Comparison of ENCODE assay signal across 8 cellular contexts in genomic region chr6:129709909-129710721, GRCh38. TPM values are rescaled to one million over a fixed set of nuclear protein-coding genes. Genes with fewer than 3 reads are reported as not detected.
DNase-seq lines count a peak whose midpoint lies in the region; ATAC-seq and TF ChIP-seq lines count a peak whose summit lies in the region.

ARHGAP18 (minus strand) TSS chr6:129710177; CDS start chr6:129710136, 41 bp downstream.

- TF ChIP-seq CTCF in CD8-positive, alpha-beta T cell (IDR thresholded peaks at IDR 0.05): no peak
- no peak for TF ChIP-seq CTCF in Peyer's patch (IDR thresholded peaks at IDR 0.05)
- TF ChIP-seq CTCF in fibroblast of mammary gland (conservative IDR thresholded peaks at IDR 0.05; ENCODE audit: control insufficient read depth, insufficient read depth, low read depth, low read length): no peak
- no peak for TF ChIP-seq CTCF in natural killer cell (IDR thresholded peaks at IDR 0.05)

- H3K36me3 ChIP-seq in CD8-positive, alpha-beta T cell (ENCODE audit: insufficient read depth, low read length): no peaks in the 10 kb centered on the region
- no peaks in the 10 kb centered on the region for H3K36me3 ChIP-seq in Peyer's patch

- peak; percentile 90 for ATAC-seq in CD8-positive, alpha-beta T cell
- peak; percentile 94 for ATAC-seq in GM19397 (IDR thresholded peaks at IDR 0.05; ENCODE audit: unreplicated experiment)
- peak; percentile 87 for ATAC-seq in HG03565 (IDR thresholded peaks at IDR 0.05; ENCODE audit: unreplicated experiment)
- ATAC-seq in natural killer cell: peak; percentile 95 to 97 (median 95)

- intact Hi-C loops in CD8-positive, alpha-beta T cell (cut with DNase I, micrococcal nuclease): loop anchor here (2.0 to 5.0 kb wide), 2 partner anchors 38 to 39 kb away; no protein-coding TSS in a partner anchor
- intact Hi-C loops in natural killer cell (cut with micrococcal nuclease): loop anchor here (2.0 kb wide), 1 partner anchor 23 kb away; no protein-coding TSS in a partner anchor

- POLR2A ChIA-PET in CD8-positive, alpha-beta T cell (lab: Charles Lee): interaction anchor here (0.5 to 1.8 kb wide), 7 partner anchors 10 to 311 kb away, joined by 3 to 6 read pairs (median 3); no protein-coding TSS in a partner anchor

- no peaks in the 10 kb centered on the region for H3K27me3 ChIP-seq in CD8-positive, alpha-beta T cell (ENCODE audit: insufficient read depth, low read length)
- H3K27me3 ChIP-seq in Peyer's patch: no peaks in the 10 kb centered on the region

- no peaks in the 10 kb centered on the region for H3K27me3 Mint-ChIP-seq in CD8-positive, alpha-beta T cell (ENCODE audit: low read depth)
- H3K27me3 Mint-ChIP-seq in natural killer cell (ENCODE audit: low read depth in 2 of 2): peaks cover 0 to 3% of the 10 kb centered on the region in 2 donors

- peaks cover 4% of the 10 kb centered on the region for H3K36me3 Mint-ChIP-seq in CD8-positive, alpha-beta T cell
- no peaks in the 10 kb centered on the region for H3K36me3 Mint-ChIP-seq in natural killer cell

- H3K4me3 ChIP-seq in CD8-positive, alpha-beta T cell (ENCODE audit: low read depth, low read length): peak within 1 kb of the TSS; percentile 64
- peak within 1 kb of the TSS; percentile 51 to 66 (median 56) for H3K4me3 ChIP-seq in Peyer's patch
- peak within 1 kb of the TSS; percentile 83 for H3K4me3 ChIP-seq in fibroblast of mammary gland (ENCODE audit: control insufficient read depth, low read depth, low read length)

- H3K9me3 Mint-ChIP-seq in CD8-positive, alpha-beta T cell: no peaks in the 10 kb centered on the region
- H3K9me3 Mint-ChIP-seq in natural killer cell: no peaks in the 10 kb centered on the region

- H3K4me1 ChIP-seq in CD8-positive, alpha-beta T cell (ENCODE audit: insufficient read depth, low read length): peaks cover 7% of the 10 kb centered on the region
- H3K4me1 ChIP-seq in Peyer's patch: peaks cover 0 to 17% (median 0%) of the 10 kb centered on the region in 4 donors

- H3K9me3 ChIP-seq in CD8-positive, alpha-beta T cell (ENCODE audit: low read length): no peaks in the 10 kb centered on the region
- no peaks in the 10 kb centered on the region for H3K9me3 ChIP-seq in Peyer's patch

- peak; percentile 70 to 98 for TF ChIP-seq POLR2A in Peyer's patch (IDR thresholded peaks at IDR 0.05)

- peak within 1 kb of the TSS; percentile 70 for H3K27ac Mint-ChIP-seq in CD8-positive, alpha-beta T cell
- H3K27ac Mint-ChIP-seq in natural killer cell: peak within 1 kb of the TSS; percentile 91 to 95

- peak within 1 kb of the TSS; percentile 8 for H3K27ac ChIP-seq in CD8-positive, alpha-beta T cell (ENCODE audit: low read depth, low read length)
- peak within 1 kb of the TSS; percentile 68 to 85 (median 78) for H3K27ac ChIP-seq in Peyer's patch

- DNase-seq in CD8-positive, alpha-beta T cell: peak; percentile 36 to 80 (median 62)
- DNase-seq in Peyer's patch: peak; percentile 88 to 97 (median 94)
- peak; percentile 39 to 59 for DNase-seq in activated T-helper 1 cell treated with anti-CD3 and anti-CD28 coated beads, Interleukin-2, amount 50 U/mL, for 16 hours (ENCODE audit: low read depth in 1 of 2, low spot score in 1 of 2)
- DNase-seq in fibroblast of mammary gland (ENCODE audit: low read depth): peak; percentile 91
- DNase-seq in natural killer cell: peak; percentile 65
- peak; percentile 62 for DNase-seq in stimulated activated naive CD4-positive, alpha-beta T cell treated with Interleukin-2 at 50 U/mL for 16 hours (lab: John Stamatoyannopoulos, UW)

- H3K4me3 Mint-ChIP-seq in CD8-positive, alpha-beta T cell: peak within 1 kb of the TSS; percentile 93
- H3K4me3 Mint-ChIP-seq in natural killer cell: peak within 1 kb of the TSS; percentile 99

- H3K4me1 Mint-ChIP-seq in CD8-positive, alpha-beta T cell (ENCODE audit: low read depth): peaks cover 34% of the 10 kb centered on the region
- H3K4me1 Mint-ChIP-seq in natural killer cell: peaks cover 44 to 46% of the 10 kb centered on the region in 2 donors

- CTCF ChIA-PET in CD8-positive, alpha-beta T cell (lab: Charles Lee): interaction anchor here (0.8 to 4.0 kb wide), 4 partner anchors 10 to 112 kb away, joined by 3 to 24 read pairs (median 7); no protein-coding TSS in a partner anchor

RNA-seq across cellular contexts. Expression of gene ARHGAP18, which starts in this region (rescaled TPM):
- total RNA-seq in CD8-positive, alpha-beta T cell: 1 to 10 TPM in 1 of 2 experiments, under 1 TPM in 1; 0.71 to 1.5 TPM
- total RNA-seq in Peyer's patch (10 to 100 TPM; 26.1 to 45.4 (median 33.5) TPM), natural killer cell (10 to 100 TPM; 11.5 to 12.5 (median 11.8) TPM)

Comparison
In these comparisons a context has a peak if more than half of its experiments do, and no peak if none do; other contexts are left out.
1. Peak in every context shown above with its lines: DNase-seq, ATAC-seq, H3K4me3 ChIP-seq and H3K27ac ChIP-seq.
2. RNA of gene ARHGAP18 (total RNA-seq): 26.1 to 45.4 TPM in Peyer's patch and 11.5 to 12.5 TPM in natural killer cell; 0.71 to 1.5 TPM in CD8-positive, alpha-beta T cell; every median in the first group is over 4 times any median in the second.